In the genomic region with DNA sequence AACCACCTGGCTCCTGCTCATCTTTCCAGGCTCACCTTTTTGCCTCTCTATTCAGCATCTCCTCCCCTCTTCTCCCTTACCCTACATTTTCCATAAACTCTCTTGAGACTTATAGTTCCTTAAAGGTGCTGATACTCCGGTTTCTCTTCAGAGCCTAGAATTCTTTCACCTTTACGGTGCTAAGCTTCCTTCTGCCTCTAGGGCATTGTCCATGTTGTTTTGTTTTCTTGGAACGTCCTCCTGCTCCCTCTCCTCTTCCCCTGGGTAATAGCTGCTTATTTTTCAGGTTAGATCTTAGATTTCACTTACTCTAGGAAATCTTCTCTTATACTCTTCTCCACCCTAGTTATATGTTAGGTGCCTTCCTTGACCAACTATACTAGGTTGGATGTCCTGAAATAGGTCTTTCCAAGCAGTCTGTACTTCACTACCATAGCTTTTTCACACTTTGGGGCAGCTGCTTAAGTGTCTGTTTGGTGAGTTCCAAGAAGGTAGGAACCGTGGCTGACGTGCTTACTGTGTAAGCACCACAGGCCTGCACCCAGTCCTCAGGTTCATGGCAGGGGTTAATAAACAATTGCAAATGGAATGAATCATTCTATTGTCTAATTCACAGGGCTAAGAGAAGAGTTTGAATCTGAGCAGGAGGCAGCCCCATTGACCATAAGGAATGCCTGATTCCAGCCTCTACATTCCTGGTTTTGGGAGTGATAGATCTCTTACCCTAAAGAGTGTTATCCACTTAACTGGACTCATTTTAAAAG, we compare ENCODE assay signal across 27 cellular contexts.
A peak's percentile ranks its signal among the peaks of the same experiment; 100 is the strongest.
DNase-seq lines count a peak whose midpoint lies in the region; ATAC-seq, FAIRE-seq and TF ChIP-seq lines count a peak whose summit lies in the region.
"Had no signal": no experiment of that assay in that cellular context is flagged by ENCODE, and none has a peak within 500 bp of the region (broad histone marks: within the 10 kb centered on the region; RNA-seq: fewer than 3 reads in every experiment).

No MANE protein-coding gene starts in this region.

- ATAC-seq in HG03571 (IDR thresholded peaks at IDR 0.05; ENCODE audit: unreplicated experiment), result no peak
- ATAC-seq: gastrocnemius medialis; naive thymus-derived CD8-positive, alpha-beta T cell; SK-N-SH treated with all-trans-retinoic acid at 6 μM for 48 hours; stimulated activated naive B cell treated with anti-CD40 and anti-IgM and Interleukin-4, amounts not matched to agents 10 μg/mL and 1 μg/mL and 100 μg/mL, for 72 hours had no signal

- no peak for TF ChIP-seq CTCF in astrocyte of the spinal cord (IDR thresholded peaks at IDR 0.05; ENCODE audit: low read depth, low read length)
- TF ChIP-seq CTCF in fibroblast of the aortic adventitia (IDR thresholded peaks at IDR 0.05; ENCODE audit: insufficient read depth, low read length), result no peak

- no peak for FAIRE-seq in urothelium cell line (lab: Jason Lieb, UNC)

- peak; percentile 17 for DNase-seq in NCI-H2171 treated with DMSO at 0.1 percent for 48 hours (lab: John Stamatoyannopoulos, UW)
- DNase-seq in NCI-H2171 (lab: John Stamatoyannopoulos, UW), result no peak
- DNase-seq in astrocyte of the spinal cord (ENCODE audit: low read depth, low spot score), result peak; percentile 19
- peak; percentile 31 for DNase-seq in fibroblast of the aortic adventitia (ENCODE audit: low read depth)
- peak; percentile 96 for DNase-seq in renal cortical epithelial cell (ENCODE audit: low read depth)
- DNase-seq in hepatic stellate cell (ENCODE audit: low spot score), result no peak
- DNase-seq in urothelium cell line (ENCODE audit: low spot score), result no peak
- DNase-seq: activated naive CD8-positive, alpha-beta T cell treated with anti-CD3 and anti-CD28 coated beads for 36 hours; activated T-cell treated with anti-CD3 and anti-CD28 coated beads for 4 hours; aorta; CD4-positive, CD25-positive, alpha-beta regulatory T cell; effector CD4-positive, alpha-beta T cell; gastrocnemius medialis; GM23248; hypothalamus; MM.1S; naive thymus-derived CD8-positive, alpha-beta T cell; NCI-H2081; NCI-H446 treated with DMSO at 0.1 percent for 48 hours; nucleus accumbens; sigmoid colon; stimulated activated naive B cell treated with anti-CD40 and anti-IgM and Interleukin-4, amounts not matched to agents 10 μg/mL and 1 μg/mL and 100 μg/mL, for 72 hours; T-helper 2 cell; testis had no signal

- H3K4me3 ChIP-seq in astrocyte of the spinal cord (ENCODE audit: low read depth, low read length) (no peak overlapping the region), fibroblast of the aortic adventitia (ENCODE audit: low read depth, low read length) (no peak overlapping the region)
- H3K4me3 ChIP-seq: gastrocnemius medialis, GM23248, prostate gland, sigmoid colon, testis had no signal

- in situ Hi-C loops in astrocyte of the spinal cord (cut with HindIII; ENCODE audit: low sequenced_read_pairs), result no loop called here

Comparison
In these comparisons a context has a peak if more than half of its experiments do, and no peak if none do; other contexts are left out.
1. DNase-seq: peak in NCI-H2171 treated with DMSO at 0.1 percent for 48 hours (single experiment), astrocyte of the spinal cord (single experiment), fibroblast of the aortic adventitia (single experiment) and renal cortical epithelial cell (single experiment); none in NCI-H2171 (single experiment), hepatic stellate cell (single experiment) and urothelium cell line (single experiment).